ENCODE assay signal across 29 cellular contexts in the genomic region with DNA sequence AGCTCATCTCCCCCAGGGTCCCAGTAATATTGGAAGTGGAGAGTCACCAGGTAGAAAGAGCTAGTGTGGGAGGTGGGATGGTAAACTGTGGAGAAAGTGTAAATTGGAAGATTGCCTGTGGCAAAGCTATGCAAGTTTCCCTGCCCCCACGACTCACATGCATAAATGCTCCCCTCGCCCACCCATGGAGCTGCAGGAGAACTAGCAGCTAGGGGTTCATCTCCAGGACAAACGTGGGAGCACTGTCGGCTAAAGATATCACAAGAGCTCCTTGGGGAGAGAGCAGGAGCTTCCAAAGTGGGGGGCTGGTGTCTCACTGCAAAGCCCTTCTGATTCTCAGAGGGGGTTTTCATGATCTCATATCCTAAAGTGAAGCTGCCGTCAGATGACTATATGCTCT.
"Had no signal": no experiment of that assay in that cellular context is flagged by ENCODE, and none has a peak within 500 bp of the region (broad histone marks: within the 10 kb centered on the region; RNA-seq: fewer than 3 reads in every experiment).

No MANE protein-coding gene starts in this region.

- H3K9me3 ChIP-seq: breast epithelium had no signal

- H3K36me3 ChIP-seq: breast epithelium had no signal

- H3K9me3 Mint-ChIP-seq: activated T-helper 2 cell treated with anti-CD3 and anti-CD28 coated beads, Interferon-gamma antibody, Interleukin-2, Interleukin-4, amounts not matched to agents 10 μg/mL and 5 μg/mL and 100 μg/mL, durations not matched to agents 14 hours and 24 hours and 36 hours; T-cell had no signal

- H3K27ac ChIP-seq: breast epithelium, SK-N-MC, VCaP had no signal

- H3K4me3 ChIP-seq: breast epithelium, SK-N-MC had no signal

- DNase-seq: activated CD4-positive, alpha-beta memory T cell treated with anti-CD3 and anti-CD28 coated beads, Interleukin-2, amount 10 ng/mL, durations not matched to agents 7 days and 5 days; activated CD4-positive, alpha-beta T cell treated with anti-CD3 and anti-CD28 coated beads for 36 hours; activated CD4-positive, alpha-beta T cell treated with anti-CD3 and anti-CD28 coated beads, Interleukin-2, amount 50 U/mL, for 1 hour; activated CD8-positive, alpha-beta memory T cell treated with anti-CD3 and anti-CD28 coated beads, Interleukin-2, amount 50 U/mL, for 4 hours; activated gamma-delta T cell treated with Interleukin-2 at 50 U/mL for 16 hours; activated naive CD4-positive, alpha-beta T cell treated with anti-CD3 and anti-CD28 coated beads, Interleukin-2, amount 10 ng/mL, durations not matched to agents 7 days and 5 days; activated naive CD8-positive, alpha-beta T cell treated with anti-CD3 and anti-CD28 coated beads for 36 hours; activated T-cell treated with anti-CD3 and anti-CD28 coated beads, Interleukin-2, amount 50 U/mL, for 72 hours; aorta; Kasumi-1; NCI-H1048; NCI-H146; NCI-H1930; NCI-H2107; NCI-H2171 treated with DMSO at 0.1 percent for 48 hours; NCI-H226; NCI-H510A; NCI-H526 treated with DMSO at 0.1 percent for 48 hours; NCI-H82; RPMI8226; T-cell; T-helper 2 cell; T1000 had no signal

- H3K27me3 ChIP-seq: breast epithelium had no signal

- H3K27ac Mint-ChIP-seq: activated CD4-positive, alpha-beta memory T cell treated with anti-CD3 and anti-CD28 coated beads, Interleukin-2, amount 10 ng/mL, durations not matched to agents 7 days and 5 days; activated CD4-positive, alpha-beta T cell treated with anti-CD3 and anti-CD28 coated beads for 36 hours; activated naive CD4-positive, alpha-beta T cell treated with anti-CD3 and anti-CD28 coated beads, Interleukin-2, amount 10 ng/mL, durations not matched to agents 7 days and 5 days; activated naive CD8-positive, alpha-beta T cell treated with anti-CD3 and anti-CD28 coated beads for 36 hours; activated T-helper 2 cell treated with anti-CD3 and anti-CD28 coated beads, Interferon-gamma antibody, Interleukin-2, Interleukin-4, amounts not matched to agents 10 μg/mL and 5 μg/mL and 100 μg/mL, durations not matched to agents 14 hours and 24 hours and 36 hours; T-cell had no signal

- ATAC-seq: activated CD4-positive, alpha-beta T cell treated with anti-CD3 and anti-CD28 coated beads for 36 hours; activated T-cell treated with anti-CD3 and anti-CD28 coated beads, Interleukin-2, amount 50 U/mL, for 72 hours; Panc1; Right ventricle myocardium inferior; T-cell had no signal

- H3K4me1 ChIP-seq: breast epithelium had no signal

- H3K4me3 Mint-ChIP-seq: activated CD4-positive, alpha-beta memory T cell treated with anti-CD3 and anti-CD28 coated beads, Interleukin-2, amount 10 ng/mL, durations not matched to agents 7 days and 5 days; activated CD4-positive, alpha-beta T cell treated with anti-CD3 and anti-CD28 coated beads for 36 hours; activated naive CD4-positive, alpha-beta T cell treated with anti-CD3 and anti-CD28 coated beads, Interleukin-2, amount 10 ng/mL, durations not matched to agents 7 days and 5 days; activated naive CD8-positive, alpha-beta T cell treated with anti-CD3 and anti-CD28 coated beads for 36 hours; activated T-cell treated with anti-CD3 and anti-CD28 coated beads, Interleukin-2, amount 50 U/mL, for 72 hours; T-cell had no signal

- H3K36me3 Mint-ChIP-seq: activated naive CD4-positive, alpha-beta T cell treated with anti-CD3 and anti-CD28 coated beads, Interleukin-2, amount 10 ng/mL, durations not matched to agents 7 days and 5 days; T-cell had no signal
